Comparison of ENCODE assay signal across 8 cellular contexts in the genomic region with DNA sequence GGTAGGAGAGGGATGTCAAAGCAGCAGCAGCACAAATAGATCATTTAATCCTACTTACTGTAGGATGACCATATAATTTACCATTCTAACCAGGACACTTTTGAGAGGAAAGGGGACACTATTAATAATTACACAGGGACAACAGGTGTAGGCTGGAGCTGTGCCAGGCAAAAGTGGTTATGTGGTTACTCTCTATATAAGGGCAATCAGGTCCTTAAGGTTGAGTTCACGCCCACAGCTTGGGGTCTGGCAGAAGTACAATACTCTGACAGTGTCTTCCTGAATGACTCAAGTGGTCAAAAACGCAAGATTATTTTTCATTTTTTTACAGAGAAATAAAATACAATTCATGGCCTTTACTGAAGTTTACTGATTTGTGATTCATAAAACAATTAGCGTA. TPM values are rescaled to one million over a fixed set of nuclear protein-coding genes. Genes with fewer than 3 reads are reported as not detected.
DNase-seq lines count a peak whose midpoint lies in the region; ATAC-seq and TF ChIP-seq lines count a peak whose summit lies in the region.

No MANE protein-coding gene starts in this region.

- DNase-seq in heart left ventricle, result peak in 3 of 5 donors; percentile 16 to 55 (median 39)
- no peak for DNase-seq in Right ventricle myocardium inferior (ENCODE audit: missing footprints)
- peak; percentile 86 for DNase-seq in NCI-H146 (lab: John Stamatoyannopoulos, UW)
- DNase-seq in activated T-cell treated with anti-CD3 and anti-CD28 coated beads, Interleukin-2, amount 50 U/mL, for 72 hours, result peak; percentile 58 to 67
- peak; percentile 96 for DNase-seq in myocyte (ENCODE audit: low read depth)
- no peak for DNase-seq in ecto neural progenitor cell (ENCODE audit: low spot score)
- no peak for DNase-seq in cortex of kidney (lab: John Stamatoyannopoulos, UW)
- no peak for DNase-seq in esophagus squamous epithelium (lab: John Stamatoyannopoulos, UW)

- H3K36me3 ChIP-seq in heart left ventricle (peaks cover 0 to 3% (median 0%) of the 10 kb centered on the region in 9 donors), esophagus squamous epithelium (peaks cover 0 to 5% (median 0%) of the 10 kb centered on the region in 3 donors)

- no peak overlapping the region for H3K27ac Mint-ChIP-seq in activated T-cell treated with anti-CD3 and anti-CD28 coated beads, Interleukin-2, amount 50 U/mL, for 72 hours

- WGBS in heart left ventricle, 4 donors, result 52 to 64% (median 61%) methylated on average over 3 of the region's 3 CpGs
- 54 to 58% methylated on average over 3 of the region's 3 CpGs for WGBS in esophagus squamous epithelium, 2 donors

- H3K9me3 ChIP-seq in heart left ventricle, result no peaks in the 10 kb centered on the region
- H3K9me3 ChIP-seq in esophagus squamous epithelium, result no peaks in the 10 kb centered on the region

- peak overlapping the region in 1 of 2 donors; percentile 61 for H3K4me3 Mint-ChIP-seq in activated T-cell treated with anti-CD3 and anti-CD28 coated beads, Interleukin-2, amount 50 U/mL, for 72 hours

- H3K9me3 Mint-ChIP-seq in activated T-cell treated with anti-CD3 and anti-CD28 coated beads, Interleukin-2, amount 50 U/mL, for 72 hours, result no peaks in the 10 kb centered on the region

- peaks cover 43% of the 10 kb centered on the region for H3K4me1 Mint-ChIP-seq in activated T-cell treated with anti-CD3 and anti-CD28 coated beads, Interleukin-2, amount 50 U/mL, for 72 hours (ENCODE audit: low read depth)

- no peak for TF ChIP-seq CTCF in heart left ventricle (IDR thresholded peaks at IDR 0.05)
- no peak for TF ChIP-seq CTCF in esophagus squamous epithelium (IDR thresholded peaks at IDR 0.05)

- H3K27ac ChIP-seq in heart left ventricle (no peak overlapping the region), esophagus squamous epithelium (no peak overlapping the region)

- intact Hi-C loops in heart left ventricle (cut with DNase I), result loop anchor here in 1 of 10 donors (10.0 kb wide), 1 partner anchor 114 kb away; no protein-coding TSS in a partner anchor
- intact Hi-C loops in Right ventricle myocardium inferior (cut with DNase I), result no loop called here
- intact Hi-C loops in esophagus squamous epithelium (cut with DNase I), result no loop called here

- H3K4me3 ChIP-seq in heart left ventricle (no peak overlapping the region), esophagus squamous epithelium (no peak overlapping the region)

- peaks cover 0 to 50% (median 33%) of the 10 kb centered on the region in 12 donors for H3K4me1 ChIP-seq in heart left ventricle
- H3K4me1 ChIP-seq in esophagus squamous epithelium, result peaks cover 4 to 43% (median 8%) of the 10 kb centered on the region in 3 donors

- no peaks in the 10 kb centered on the region for H3K27me3 Mint-ChIP-seq in activated T-cell treated with anti-CD3 and anti-CD28 coated beads, Interleukin-2, amount 50 U/mL, for 72 hours (ENCODE audit: low read depth)

- H3K36me3 Mint-ChIP-seq in activated T-cell treated with anti-CD3 and anti-CD28 coated beads, Interleukin-2, amount 50 U/mL, for 72 hours (ENCODE audit: insufficient read depth in 2 of 2), result peaks cover 2 to 12% of the 10 kb centered on the region in 2 donors

- no peak for ATAC-seq in heart left ventricle
- no peak for ATAC-seq in Right ventricle myocardium inferior
- ATAC-seq in activated T-cell treated with anti-CD3 and anti-CD28 coated beads, Interleukin-2, amount 50 U/mL, for 72 hours (replicated peaks in 1 of 2), result no peak

- TF ChIP-seq POLR2A in heart left ventricle (IDR thresholded peaks at IDR 0.05) (no peak), esophagus squamous epithelium (IDR thresholded peaks at IDR 0.05) (no peak)

- H3K27me3 ChIP-seq in heart left ventricle (no peaks in the 10 kb centered on the region), esophagus squamous epithelium (no peaks in the 10 kb centered on the region)

RNA-seq across cellular contexts. Expression of a gene that starts 2.8 kb away (rescaled TPM):
- total RNA-seq in heart left ventricle (100 to 1,000 TPM in 2 of 9 donors, 10 to 100 TPM in 7; 62.4 to 120 (median 73.9) TPM), Right ventricle myocardium inferior (76.7 TPM), myocyte (258 and 369 TPM in 2 replicates), esophagus squamous epithelium (10 to 100 TPM; 18.5 to 25.7 (median 23.2) TPM)
- 10 to 100 TPM; 10.7 to 30.6 TPM for polyA plus RNA-seq in heart left ventricle
- 10 to 100 TPM; 22.0 to 30.1 TPM for total RNA-seq in activated T-cell treated with anti-CD3 and anti-CD28 coated beads, Interleukin-2, amount 50 U/mL, for 72 hours
- polyA plus RNA-seq in myocyte (2012), result 50.3 TPM

RNA-seq across cellular contexts. Expression of a gene that starts 3.2 kb away (rescaled TPM):
- 10 to 100 TPM in 1 of 9 donors, 1 to 10 TPM in 8; 2.5 to 10.1 (median 4.3) TPM for total RNA-seq in heart left ventricle
- 1 to 10 TPM; 4.4 to 6.8 TPM for polyA plus RNA-seq in heart left ventricle
- total RNA-seq in Right ventricle myocardium inferior, result 4.6 TPM
- total RNA-seq in activated T-cell treated with anti-CD3 and anti-CD28 coated beads, Interleukin-2, amount 50 U/mL, for 72 hours, result 10 to 100 TPM; 26.1 to 26.5 TPM
- total RNA-seq in myocyte, result 7.9 and 12.2 TPM in 2 replicates
- 4.1 TPM for polyA plus RNA-seq in myocyte (2012)
- 10 to 100 TPM in 2 of 4 donors, 1 to 10 TPM in 2; 5.7 to 14.4 (median 10.6) TPM for total RNA-seq in esophagus squamous epithelium

Comparison
In these comparisons a context has a peak if more than half of its experiments do, and no peak if none do; other contexts are left out.
1. DNase-seq: peak in heart left ventricle (3 of 5), NCI-H146 (single experiment), activated T-cell treated with anti-CD3 and anti-CD28 coated beads, Interleukin-2, amount 50 U/mL, for 72 hours (2 of 2) and myocyte (single experiment); none in Right ventricle myocardium inferior (single experiment), ecto neural progenitor cell (single experiment), cortex of kidney (single experiment) and esophagus squamous epithelium (single experiment).